Comparison of ENCODE assay signal across 1 cellular context in genomic region chr6:100472674-100473073, GRCh38.
TF ChIP-seq lines count a peak whose summit lies in the region.

No MANE protein-coding gene starts in this region.

TF ChIP-seq in GM12878, 131 proteins besides CTCF, POLR2A, EP300 and RAD21 (continued from another document):
- TF ChIP-seq ZNF592 (IDR thresholded peaks at IDR 0.05), result no peak
- 0 out of 2 replicates have a peak, but pooled peaks have one; percentile 59 for TF ChIP-seq CREM (IDR thresholded peaks at IDR 0.05; ENCODE audit: low read depth)
- no peak for TF ChIP-seq KLF5 (IDR thresholded peaks at IDR 0.05; ENCODE audit: partially characterized antibody)
- TF ChIP-seq SIX5 (IDR thresholded peaks at IDR 0.05; ENCODE audit: low read depth, low read length, severe bottlenecking), result no peak
- peak; percentile 71 for TF ChIP-seq BCL3 (IDR thresholded peaks at IDR 0.05; ENCODE audit: borderline replicate concordance, insufficient read depth, low read depth, low read length, poor library complexity, severe bottlenecking)
- TF ChIP-seq BACH1 (IDR thresholded peaks at IDR 0.05; ENCODE audit: borderline replicate concordance), result no peak
- TF ChIP-seq TAF1 (IDR thresholded peaks at IDR 0.05; ENCODE audit: borderline replicate concordance, low read depth, low read length), result no peak
- TF ChIP-seq HCFC1 (IDR thresholded peaks at IDR 0.05; ENCODE audit: low read length), result no peak
- no peak for TF ChIP-seq TARDBP (IDR thresholded peaks at IDR 0.05; ENCODE audit: borderline replicate concordance)
- TF ChIP-seq MXI1 (IDR thresholded peaks at IDR 0.05; ENCODE audit: low read depth, low read length), result 0 out of 2 replicates have a peak, but pooled peaks have one; percentile 35
- no peak for TF ChIP-seq KDM1A (IDR thresholded peaks at IDR 0.05; ENCODE audit: borderline replicate concordance)
- TF ChIP-seq IKZF1 (conservative IDR thresholded peaks at IDR 0.05), result 0 out of 2 replicates have a peak, but pooled peaks have one; percentile 18
- TF ChIP-seq NBN (IDR thresholded peaks at IDR 0.05), result 0 out of 2 replicates have a peak, but pooled peaks have one; percentile 23
- peak; percentile 54 for TF ChIP-seq NR2F1 (conservative IDR thresholded peaks at IDR 0.05)
- TF ChIP-seq PAX5 (IDR thresholded peaks at IDR 0.05; ENCODE audit: borderline replicate concordance, low read depth, low read length), result no peak
- no peak for TF ChIP-seq FOXK2 (IDR thresholded peaks at IDR 0.05)
- no peak for TF ChIP-seq PML (IDR thresholded peaks at IDR 0.05; ENCODE audit: low read length)
- TF ChIP-seq ZNF207 (IDR thresholded peaks at IDR 0.05; ENCODE audit: borderline replicate concordance), result no peak
- TF ChIP-seq KAT2A (conservative IDR thresholded peaks at IDR 0.05; ENCODE audit: control insufficient read depth, low read depth, low read length), result no peak
- no peak for TF ChIP-seq TCF7 (IDR thresholded peaks at IDR 0.05; ENCODE audit: borderline replicate concordance)
- TF ChIP-seq REST (IDR thresholded peaks at IDR 0.05; ENCODE audit: low read depth, low read length), result no peak
